8 cellular contexts compared by ENCODE assay signal in the genomic region with DNA sequence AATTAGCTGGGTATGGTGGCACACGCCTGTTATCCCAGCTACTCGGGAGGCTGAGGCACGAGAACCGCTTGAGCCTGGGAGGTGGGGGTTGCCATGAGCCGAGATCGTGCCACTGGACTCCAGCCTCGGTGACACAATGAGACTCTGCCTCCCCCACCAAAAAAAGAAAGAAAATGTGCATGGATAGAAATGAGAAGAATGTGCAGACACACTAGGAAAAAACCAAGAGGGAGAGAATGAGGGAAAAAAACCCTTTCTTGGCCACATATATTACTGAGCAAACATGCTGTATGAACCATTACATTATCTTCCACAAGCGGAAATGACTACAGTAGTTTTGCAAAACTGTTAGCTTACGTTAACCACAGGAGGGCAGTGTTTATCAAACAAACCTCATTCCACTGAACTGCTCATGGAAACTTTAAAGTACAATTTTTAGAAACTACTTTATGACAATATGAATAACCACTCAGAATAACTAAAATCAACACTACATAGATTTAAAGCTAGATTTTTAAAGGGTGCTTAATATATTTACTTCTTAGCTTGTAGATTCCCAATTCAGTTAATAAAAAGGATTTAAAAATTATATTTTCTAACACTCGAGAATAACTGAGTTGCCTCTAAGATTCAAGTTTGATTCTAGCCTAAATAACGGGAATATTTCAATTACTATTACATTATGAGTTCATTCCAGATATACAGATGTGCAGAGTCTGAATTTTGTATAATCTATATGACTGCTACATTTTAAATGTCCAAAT.
DNase-seq lines count a peak whose midpoint lies in the region; ATAC-seq and TF ChIP-seq lines count a peak whose summit lies in the region.

No MANE protein-coding gene starts in this region.

- ATAC-seq in GM21526 (IDR thresholded peaks at IDR 0.05; ENCODE audit: low FRiP score, unreplicated experiment), result peak; percentile 75
- peak; percentile 95 for ATAC-seq in stimulated activated effector memory CD8-positive, alpha-beta T cell treated with anti-CD3 and anti-CD28 coated beads, Interleukin-12 subunit alpha, Interleukin-12 subunit beta, amount 100 ng/mL, for 72 hours

- peaks cover 23% of the 10 kb centered on the region for H3K36me3 Mint-ChIP-seq in stimulated activated effector memory CD8-positive, alpha-beta T cell treated with anti-CD3 and anti-CD28 coated beads, Interleukin-12 subunit alpha, Interleukin-12 subunit beta, amount 100 ng/mL, for 72 hours

- H3K4me1 Mint-ChIP-seq in stimulated activated effector memory CD8-positive, alpha-beta T cell treated with anti-CD3 and anti-CD28 coated beads, Interleukin-12 subunit alpha, Interleukin-12 subunit beta, amount 100 ng/mL, for 72 hours, result peaks cover 42% of the 10 kb centered on the region

- H3K4me3 ChIP-seq in cardiac fibroblast (replicated peaks in 1 of 2; ENCODE audit: low read depth in 2 of 2, low read length in 2 of 2), result peak overlapping the region in 1 of 2 donors; percentile 42

- TF ChIP-seq CTCF in cardiac fibroblast (IDR thresholded peaks at IDR 0.05; ENCODE audit: low read depth, low read length), result peak; percentile 53

- peak overlapping the region; percentile 92 for H3K27ac Mint-ChIP-seq in stimulated activated effector memory CD8-positive, alpha-beta T cell treated with anti-CD3 and anti-CD28 coated beads, Interleukin-12 subunit alpha, Interleukin-12 subunit beta, amount 100 ng/mL, for 72 hours

- no peaks in the 10 kb centered on the region for H3K9me3 Mint-ChIP-seq in stimulated activated effector memory CD8-positive, alpha-beta T cell treated with anti-CD3 and anti-CD28 coated beads, Interleukin-12 subunit alpha, Interleukin-12 subunit beta, amount 100 ng/mL, for 72 hours

- DNase-seq in NCI-H1417 (lab: John Stamatoyannopoulos, UW) (peak in 2 of 3 experiments; percentile 28 to 65), NCI-H1417 treated with DMSO at 0.1 percent for 48 hours (lab: John Stamatoyannopoulos, UW) (no peak), KG1 (lab: John Stamatoyannopoulos, UW) (peak; percentile 83), SKM-1 (lab: John Stamatoyannopoulos, UW; ENCODE audit: unreplicated experiment) (peak; percentile 83), cardiac fibroblast (ENCODE audit: low read depth in 2 of 2) (peak; percentile 90 to 93), left kidney (ENCODE audit: low read depth, low spot score) (peak; percentile 70)
- DNase-seq in stimulated activated effector memory CD8-positive, alpha-beta T cell treated with anti-CD3 and anti-CD28 coated beads, Interleukin-12 subunit alpha, Interleukin-12 subunit beta, amount 100 ng/mL, for 72 hours (ENCODE audit: low spot score in 2 of 2), result peak; percentile 10 to 69

- H3K4me3 Mint-ChIP-seq in stimulated activated effector memory CD8-positive, alpha-beta T cell treated with anti-CD3 and anti-CD28 coated beads, Interleukin-12 subunit alpha, Interleukin-12 subunit beta, amount 100 ng/mL, for 72 hours, result peak overlapping the region; percentile 69
